ENCODE assay signal across 1 cellular context in the genomic region with DNA sequence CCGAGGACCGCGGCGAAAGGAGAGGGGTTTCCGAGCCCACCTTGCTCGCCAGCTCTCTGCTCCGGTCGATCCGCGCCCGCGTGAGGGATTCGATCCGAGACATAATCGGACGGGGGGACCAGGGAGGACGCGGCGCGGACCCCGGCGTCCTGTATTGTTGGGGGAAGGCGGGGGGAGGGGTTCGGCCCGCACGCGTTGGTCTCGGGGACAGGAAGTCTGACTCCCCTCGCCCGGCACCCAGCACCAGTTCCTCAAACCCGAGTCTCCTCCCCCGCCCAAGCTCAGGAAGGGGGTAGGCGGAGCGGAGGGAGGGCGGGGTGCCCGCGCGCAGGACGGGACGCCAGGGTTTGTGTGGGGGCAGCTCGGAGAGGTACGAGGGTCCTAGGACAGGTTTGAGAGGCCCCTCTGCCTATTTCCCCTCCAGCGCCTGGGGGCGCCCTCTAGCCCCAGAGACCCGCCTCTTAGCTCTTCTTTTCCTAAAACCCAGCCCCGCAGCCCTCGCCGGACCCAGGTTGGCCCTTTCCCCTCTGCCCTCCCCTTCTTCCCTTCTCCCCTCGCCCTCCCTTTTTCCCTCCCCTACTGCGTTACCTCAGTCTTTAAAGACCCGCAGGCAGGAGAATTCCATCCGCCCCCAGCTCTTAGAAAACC.
TF ChIP-seq lines count a peak whose summit lies in the region.

A gene (minus strand): TSS at position 223 of the 648 bp plus-strand sequence. CDS start 120 bp downstream, at position 103.

TF ChIP-seq in HEK293, 187 proteins besides CTCF, POLR2A, EP300 and RAD21 (continued from another document and continues in another):
- TF ChIP-seq, protein P1, sequence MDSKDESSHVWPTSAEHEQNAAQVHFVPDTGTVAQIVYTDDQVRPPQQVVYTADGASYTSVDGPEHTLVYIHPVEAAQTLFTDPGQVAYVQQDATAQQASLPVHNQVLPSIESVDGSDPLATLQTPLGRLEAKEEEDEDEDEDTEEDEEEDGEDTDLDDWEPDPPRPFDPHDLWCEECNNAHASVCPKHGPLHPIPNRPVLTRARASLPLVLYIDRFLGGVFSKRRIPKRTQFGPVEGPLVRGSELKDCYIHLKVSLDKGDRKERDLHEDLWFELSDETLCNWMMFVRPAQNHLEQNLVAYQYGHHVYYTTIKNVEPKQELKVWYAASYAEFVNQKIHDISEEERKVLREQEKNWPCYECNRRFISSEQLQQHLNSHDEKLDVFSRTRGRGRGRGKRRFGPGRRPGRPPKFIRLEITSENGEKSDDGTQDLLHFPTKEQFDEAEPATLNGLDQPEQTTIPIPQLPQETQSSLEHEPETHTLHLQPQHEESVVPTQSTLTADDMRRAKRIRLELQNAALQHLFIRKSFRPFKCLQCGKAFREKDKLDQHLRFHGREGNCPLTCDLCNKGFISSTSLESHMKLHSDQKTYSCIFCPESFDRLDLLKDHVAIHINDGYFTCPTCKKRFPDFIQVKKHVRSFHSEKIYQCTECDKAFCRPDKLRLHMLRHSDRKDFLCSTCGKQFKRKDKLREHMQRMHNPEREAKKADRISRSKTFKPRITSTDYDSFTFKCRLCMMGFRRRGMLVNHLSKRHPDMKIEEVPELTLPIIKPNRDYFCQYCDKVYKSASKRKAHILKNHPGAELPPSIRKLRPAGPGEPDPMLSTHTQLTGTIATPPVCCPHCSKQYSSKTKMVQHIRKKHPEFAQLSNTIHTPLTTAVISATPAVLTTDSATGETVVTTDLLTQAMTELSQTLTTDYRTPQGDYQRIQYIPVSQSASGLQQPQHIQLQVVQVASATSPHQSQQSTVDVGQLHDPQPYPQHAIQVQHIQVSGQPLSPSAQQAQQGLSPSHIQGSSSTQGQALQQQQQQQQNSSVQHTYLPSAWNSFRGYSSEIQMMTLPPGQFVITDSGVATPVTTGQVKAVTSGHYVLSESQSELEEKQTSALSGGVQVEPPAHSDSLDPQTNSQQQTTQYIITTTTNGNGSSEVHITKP (tag by site-specific recombination; IDR thresholded peaks at IDR 0.05) = peak; percentile 96
- TF ChIP-seq ZNF146 (tag by site-specific recombination; IDR thresholded peaks at IDR 0.05) (no peak), ZNF654 (tag by site-specific recombination; IDR thresholded peaks at IDR 0.05; ENCODE audit: low read depth) (no peak), ZNF2 (tag by site-specific recombination; IDR thresholded peaks at IDR 0.05) (no peak), ZNF600 (tag by site-specific recombination; IDR thresholded peaks at IDR 0.05) (0 out of 2 replicates have a peak, but pooled peaks have one; percentile 20), ZNF114 (tag by site-specific recombination; IDR thresholded peaks at IDR 0.05) (no peak), ZNF416 (tag by site-specific recombination; IDR thresholded peaks at IDR 0.05) (no peak), ZIC2 (tag by site-specific recombination; IDR thresholded peaks at IDR 0.05) (peak; percentile 35), ZNF19 (tag by site-specific recombination; IDR thresholded peaks at IDR 0.05; ENCODE audit: low read depth) (no peak), ZNF221 (tag by site-specific recombination; IDR thresholded peaks at IDR 0.05; ENCODE audit: borderline replicate concordance) (no peak), KLF10 (tag by site-specific recombination; IDR thresholded peaks at IDR 0.05) (peak; percentile 22; the same call in 1 of the 2 replicates), SETDB1 (IDR thresholded peaks at IDR 0.05; ENCODE audit: insufficient read length, low read length) (no peak), ZNF776 (tag by site-specific recombination; IDR thresholded peaks at IDR 0.05; ENCODE audit: borderline replicate concordance) (no peak), ZBTB1 (tag by site-specific recombination; IDR thresholded peaks at IDR 0.05) (no peak), ZNF239 (tag by site-specific recombination; IDR thresholded peaks at IDR 0.05) (no peak), ZNF76 (tag by site-specific recombination; IDR thresholded peaks at IDR 0.05; ENCODE audit: borderline replicate concordance, low read depth) (no peak), SP3 (tag by site-specific recombination; IDR thresholded peaks at IDR 0.05) (peak; percentile 73), ZNF610 (tag by site-specific recombination; IDR thresholded peaks at IDR 0.05; ENCODE audit: borderline replicate concordance) (no peak), MZF1 (tag by site-specific recombination; IDR thresholded peaks at IDR 0.05; ENCODE audit: borderline replicate concordance) (no peak; the same call in 1 of the 2 replicates), ZNF707 (tag by site-specific recombination; IDR thresholded peaks at IDR 0.05) (no peak), ZNF426 (tag by site-specific recombination; IDR thresholded peaks at IDR 0.05) (no peak), REPIN1 (tag by site-specific recombination; IDR thresholded peaks at IDR 0.05; ENCODE audit: low read depth) (no peak), ZNF626 (tag by site-specific recombination; IDR thresholded peaks at IDR 0.05) (no peak), YY2 (tag by site-specific recombination; IDR thresholded peaks at IDR 0.05) (no peak), ZNF335 (tag by site-specific recombination; conservative IDR thresholded peaks at IDR 0.05) (peak; percentile 88), HOXA7 (CRISPR knock-in tag; IDR thresholded peaks at IDR 0.05; ENCODE audit: borderline replicate concordance) (no peak), HOXC10 (CRISPR knock-in tag; IDR thresholded peaks at IDR 0.05) (no peak), ZNF768 (tag by site-specific recombination; IDR thresholded peaks at IDR 0.05) (no peak; the same call in 1 of the 2 replicates), KLF16 (tag by site-specific recombination; IDR thresholded peaks at IDR 0.05) (0 out of 2 replicates have a peak, but pooled peaks have one; percentile 39), ZNF830 (tag by site-specific recombination; IDR thresholded peaks at IDR 0.05; ENCODE audit: low read depth) (no peak), FEZF1 (tag by site-specific recombination; IDR thresholded peaks at IDR 0.05) (no peak), GLI4 (tag by site-specific recombination; IDR thresholded peaks at IDR 0.05) (no peak), ZNF624 (tag by site-specific recombination; IDR thresholded peaks at IDR 0.05) (no peak), ZNF658 (tag by site-specific recombination; IDR thresholded peaks at IDR 0.05) (no peak), KLF1 (tag by site-specific recombination; IDR thresholded peaks at IDR 0.05) (peak; percentile 64), ZNF155 (tag by site-specific recombination; IDR thresholded peaks at IDR 0.05) (no peak), ZFP41 (tag by site-specific recombination; IDR thresholded peaks at IDR 0.05; ENCODE audit: borderline replicate concordance) (no peak), ZNF544 (tag by site-specific recombination; IDR thresholded peaks at IDR 0.05) (no peak), ZNF571 (tag by site-specific recombination; IDR thresholded peaks at IDR 0.05) (no peak)
- TF ChIP-seq, protein P2, sequence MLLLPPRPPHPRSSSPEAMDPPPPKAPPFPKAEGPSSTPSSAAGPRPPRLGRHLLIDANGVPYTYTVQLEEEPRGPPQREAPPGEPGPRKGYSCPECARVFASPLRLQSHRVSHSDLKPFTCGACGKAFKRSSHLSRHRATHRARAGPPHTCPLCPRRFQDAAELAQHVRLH (tag by site-specific recombination; IDR thresholded peaks at IDR 0.05) = no peak; the same call in 1 of the 2 replicates
- TF ChIP-seq, protein P3, sequence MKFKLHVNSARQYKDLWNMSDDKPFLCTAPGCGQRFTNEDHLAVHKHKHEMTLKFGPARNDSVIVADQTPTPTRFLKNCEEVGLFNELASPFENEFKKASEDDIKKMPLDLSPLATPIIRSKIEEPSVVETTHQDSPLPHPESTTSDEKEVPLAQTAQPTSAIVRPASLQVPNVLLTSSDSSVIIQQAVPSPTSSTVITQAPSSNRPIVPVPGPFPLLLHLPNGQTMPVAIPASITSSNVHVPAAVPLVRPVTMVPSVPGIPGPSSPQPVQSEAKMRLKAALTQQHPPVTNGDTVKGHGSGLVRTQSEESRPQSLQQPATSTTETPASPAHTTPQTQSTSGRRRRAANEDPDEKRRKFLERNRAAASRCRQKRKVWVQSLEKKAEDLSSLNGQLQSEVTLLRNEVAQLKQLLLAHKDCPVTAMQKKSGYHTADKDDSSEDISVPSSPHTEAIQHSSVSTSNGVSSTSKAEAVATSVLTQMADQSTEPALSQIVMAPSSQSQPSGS (tag by site-specific recombination; IDR thresholded peaks at IDR 0.05; ENCODE audit: low read depth) = no peak; the same call in 1 of the 2 replicates
- TF ChIP-seq, protein P4, sequence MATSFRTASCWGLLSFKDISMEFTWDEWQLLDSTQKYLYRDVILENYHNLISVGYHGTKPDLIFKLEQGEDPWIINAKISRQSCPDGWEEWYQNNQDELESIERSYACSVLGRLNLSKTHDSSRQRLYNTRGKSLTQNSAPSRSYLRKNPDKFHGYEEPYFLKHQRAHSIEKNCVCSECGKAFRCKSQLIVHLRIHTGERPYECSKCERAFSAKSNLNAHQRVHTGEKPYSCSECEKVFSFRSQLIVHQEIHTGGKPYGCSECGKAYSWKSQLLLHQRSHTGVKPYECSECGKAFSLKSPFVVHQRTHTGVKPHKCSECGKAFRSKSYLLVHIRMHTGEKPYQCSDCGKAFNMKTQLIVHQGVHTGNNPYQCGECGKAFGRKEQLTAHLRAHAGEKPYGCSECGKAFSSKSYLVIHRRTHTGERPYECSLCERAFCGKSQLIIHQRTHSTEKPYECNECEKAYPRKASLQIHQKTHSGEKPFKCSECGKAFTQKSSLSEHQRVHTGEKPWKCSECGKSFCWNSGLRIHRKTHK (tag by site-specific recombination; IDR thresholded peaks at IDR 0.05) = no peak
- TF ChIP-seq, protein P5, sequence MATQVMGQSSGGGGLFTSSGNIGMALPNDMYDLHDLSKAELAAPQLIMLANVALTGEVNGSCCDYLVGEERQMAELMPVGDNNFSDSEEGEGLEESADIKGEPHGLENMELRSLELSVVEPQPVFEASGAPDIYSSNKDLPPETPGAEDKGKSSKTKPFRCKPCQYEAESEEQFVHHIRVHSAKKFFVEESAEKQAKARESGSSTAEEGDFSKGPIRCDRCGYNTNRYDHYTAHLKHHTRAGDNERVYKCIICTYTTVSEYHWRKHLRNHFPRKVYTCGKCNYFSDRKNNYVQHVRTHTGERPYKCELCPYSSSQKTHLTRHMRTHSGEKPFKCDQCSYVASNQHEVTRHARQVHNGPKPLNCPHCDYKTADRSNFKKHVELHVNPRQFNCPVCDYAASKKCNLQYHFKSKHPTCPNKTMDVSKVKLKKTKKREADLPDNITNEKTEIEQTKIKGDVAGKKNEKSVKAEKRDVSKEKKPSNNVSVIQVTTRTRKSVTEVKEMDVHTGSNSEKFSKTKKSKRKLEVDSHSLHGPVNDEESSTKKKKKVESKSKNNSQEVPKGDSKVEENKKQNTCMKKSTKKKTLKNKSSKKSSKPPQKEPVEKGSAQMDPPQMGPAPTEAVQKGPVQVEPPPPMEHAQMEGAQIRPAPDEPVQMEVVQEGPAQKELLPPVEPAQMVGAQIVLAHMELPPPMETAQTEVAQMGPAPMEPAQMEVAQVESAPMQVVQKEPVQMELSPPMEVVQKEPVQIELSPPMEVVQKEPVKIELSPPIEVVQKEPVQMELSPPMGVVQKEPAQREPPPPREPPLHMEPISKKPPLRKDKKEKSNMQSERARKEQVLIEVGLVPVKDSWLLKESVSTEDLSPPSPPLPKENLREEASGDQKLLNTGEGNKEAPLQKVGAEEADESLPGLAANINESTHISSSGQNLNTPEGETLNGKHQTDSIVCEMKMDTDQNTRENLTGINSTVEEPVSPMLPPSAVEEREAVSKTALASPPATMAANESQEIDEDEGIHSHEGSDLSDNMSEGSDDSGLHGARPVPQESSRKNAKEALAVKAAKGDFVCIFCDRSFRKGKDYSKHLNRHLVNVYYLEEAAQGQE (tag by site-specific recombination; IDR thresholded peaks at IDR 0.05) = no peak
- TF ChIP-seq, protein P6, sequence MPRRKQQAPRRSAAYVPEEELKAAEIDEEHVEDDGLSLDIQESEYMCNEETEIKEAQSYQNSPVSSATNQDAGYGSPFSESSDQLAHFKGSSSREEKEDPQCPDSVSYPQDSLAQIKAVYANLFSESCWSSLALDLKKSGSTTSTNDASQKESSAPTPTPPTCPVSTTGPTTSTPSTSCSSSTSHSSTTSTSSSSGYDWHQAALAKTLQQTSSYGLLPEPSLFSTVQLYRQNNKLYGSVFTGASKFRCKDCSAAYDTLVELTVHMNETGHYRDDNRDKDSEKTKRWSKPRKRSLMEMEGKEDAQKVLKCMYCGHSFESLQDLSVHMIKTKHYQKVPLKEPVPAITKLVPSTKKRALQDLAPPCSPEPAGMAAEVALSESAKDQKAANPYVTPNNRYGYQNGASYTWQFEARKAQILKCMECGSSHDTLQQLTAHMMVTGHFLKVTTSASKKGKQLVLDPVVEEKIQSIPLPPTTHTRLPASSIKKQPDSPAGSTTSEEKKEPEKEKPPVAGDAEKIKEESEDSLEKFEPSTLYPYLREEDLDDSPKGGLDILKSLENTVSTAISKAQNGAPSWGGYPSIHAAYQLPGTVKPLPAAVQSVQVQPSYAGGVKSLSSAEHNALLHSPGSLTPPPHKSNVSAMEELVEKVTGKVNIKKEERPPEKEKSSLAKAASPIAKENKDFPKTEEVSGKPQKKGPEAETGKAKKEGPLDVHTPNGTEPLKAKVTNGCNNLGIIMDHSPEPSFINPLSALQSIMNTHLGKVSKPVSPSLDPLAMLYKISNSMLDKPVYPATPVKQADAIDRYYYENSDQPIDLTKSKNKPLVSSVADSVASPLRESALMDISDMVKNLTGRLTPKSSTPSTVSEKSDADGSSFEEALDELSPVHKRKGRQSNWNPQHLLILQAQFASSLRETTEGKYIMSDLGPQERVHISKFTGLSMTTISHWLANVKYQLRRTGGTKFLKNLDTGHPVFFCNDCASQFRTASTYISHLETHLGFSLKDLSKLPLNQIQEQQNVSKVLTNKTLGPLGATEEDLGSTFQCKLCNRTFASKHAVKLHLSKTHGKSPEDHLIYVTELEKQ (tag by site-specific recombination; IDR thresholded peaks at IDR 0.05; ENCODE audit: borderline replicate concordance) = no peak
- TF ChIP-seq, protein P7, sequence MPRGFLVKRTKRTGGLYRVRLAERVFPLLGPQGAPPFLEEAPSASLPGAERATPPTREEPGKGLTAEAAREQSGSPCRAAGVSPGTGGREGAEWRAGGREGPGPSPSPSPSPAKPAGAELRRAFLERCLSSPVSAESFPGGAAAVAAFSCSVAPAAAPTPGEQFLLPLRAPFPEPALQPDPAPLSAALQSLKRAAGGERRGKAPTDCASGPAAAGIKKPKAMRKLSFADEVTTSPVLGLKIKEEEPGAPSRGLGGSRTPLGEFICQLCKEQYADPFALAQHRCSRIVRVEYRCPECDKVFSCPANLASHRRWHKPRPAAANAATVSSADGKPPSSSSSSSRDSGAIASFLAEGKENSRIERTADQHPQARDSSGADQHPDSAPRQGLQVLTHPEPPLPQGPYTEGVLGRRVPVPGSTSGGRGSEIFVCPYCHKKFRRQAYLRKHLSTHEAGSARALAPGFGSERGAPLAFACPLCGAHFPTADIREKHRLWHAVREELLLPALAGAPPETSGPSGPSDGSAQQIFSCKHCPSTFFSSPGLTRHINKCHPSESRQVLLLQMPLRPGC (tag by site-specific recombination; IDR thresholded peaks at IDR 0.05) = no peak
- TF ChIP-seq, protein P8, sequence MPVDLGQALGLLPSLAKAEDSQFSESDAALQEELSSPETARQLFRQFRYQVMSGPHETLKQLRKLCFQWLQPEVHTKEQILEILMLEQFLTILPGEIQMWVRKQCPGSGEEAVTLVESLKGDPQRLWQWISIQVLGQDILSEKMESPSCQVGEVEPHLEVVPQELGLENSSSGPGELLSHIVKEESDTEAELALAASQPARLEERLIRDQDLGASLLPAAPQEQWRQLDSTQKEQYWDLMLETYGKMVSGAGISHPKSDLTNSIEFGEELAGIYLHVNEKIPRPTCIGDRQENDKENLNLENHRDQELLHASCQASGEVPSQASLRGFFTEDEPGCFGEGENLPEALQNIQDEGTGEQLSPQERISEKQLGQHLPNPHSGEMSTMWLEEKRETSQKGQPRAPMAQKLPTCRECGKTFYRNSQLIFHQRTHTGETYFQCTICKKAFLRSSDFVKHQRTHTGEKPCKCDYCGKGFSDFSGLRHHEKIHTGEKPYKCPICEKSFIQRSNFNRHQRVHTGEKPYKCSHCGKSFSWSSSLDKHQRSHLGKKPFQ (tag by site-specific recombination; IDR thresholded peaks at IDR 0.05) = no peak
